Comparison of ENCODE assay signal across 1 cellular context in genomic region chr22:45483918-45484499, GRCh38.
TF ChIP-seq lines count a peak whose summit lies in the region.

No MANE protein-coding gene starts in this region.

TF ChIP-seq in IMR-90, 13 proteins besides CTCF, POLR2A, EP300 and RAD21 (continued from another document):
- TF ChIP-seq ELK1 (IDR thresholded peaks at IDR 0.05; ENCODE audit: borderline replicate concordance, low read depth, low read length) (no peak), MAZ (IDR thresholded peaks at IDR 0.05; ENCODE audit: borderline replicate concordance, low read depth, low read length) (no peak), RCOR1 (IDR thresholded peaks at IDR 0.05; ENCODE audit: insufficient replicate concordance, low read length) (no peak), BHLHE40 (IDR thresholded peaks at IDR 0.05; ENCODE audit: low read depth, low read length) (no peak), SMC3 (IDR thresholded peaks at IDR 0.05; ENCODE audit: low read depth, low read length) (no peak), CHD1 (IDR thresholded peaks at IDR 0.05; ENCODE audit: low read depth, low read length) (no peak), FOS (IDR thresholded peaks at IDR 0.05; ENCODE audit: low read depth, low read length) (no peak), USF2 (IDR thresholded peaks at IDR 0.05; ENCODE audit: low read depth, low read length) (no peak)
